ENCODE assay signal across 29 cellular contexts in genomic region chrX:28717864-28718263, GRCh38.
"Had no signal": no experiment of that assay in that cellular context is flagged by ENCODE, and none has a peak within 500 bp of the region (broad histone marks: within the 10 kb centered on the region; RNA-seq: fewer than 3 reads in every experiment).

No MANE protein-coding gene starts in this region.

- H3K27ac ChIP-seq: ascending aorta, body of pancreas, brain microvascular endothelial cell, breast epithelium, VCaP had no signal

- DNase-seq: activated B cell treated with CpG ODN at 0.5 μM for 24 hours; activated CD4-positive, alpha-beta memory T cell treated with anti-CD3 and anti-CD28 coated beads for 36 hours; activated CD4-positive, alpha-beta T cell treated with anti-CD3 and anti-CD28 coated beads for 4 hours; activated CD4-positive, alpha-beta T cell treated with anti-CD3 and anti-CD28 coated beads, Interleukin-2, amount 10 ng/mL, durations not matched to agents 24 days and 14 days; activated CD4-positive, alpha-beta T cell treated with anti-CD3 and anti-CD28 coated beads, Interleukin-2, amount 50 U/mL, for 1 hour; activated CD4-positive, alpha-beta T cell treated with anti-CD3 and anti-CD28 coated beads, Interleukin-2, amount 50 U/mL, for 4 hours; activated CD4-positive, CD25-positive, alpha-beta regulatory T cell treated with anti-CD3 and anti-CD28 coated beads, Interleukin-2, amount 50 U/mL, for 72 hours; activated CD8-positive, alpha-beta memory T cell treated with anti-CD3 and anti-CD28 coated beads, Interleukin-2, amount 50 U/mL, for 48 hours; activated CD8-positive, alpha-beta T cell treated with anti-CD3 and anti-CD28 coated beads for 36 hours; activated effector memory CD4-positive, alpha-beta T cell treated with Interleukin-2 at 50 U/mL for 16 hours; activated gamma-delta T cell; activated naive CD4-positive, alpha-beta T cell treated with anti-CD3 and anti-CD28 coated beads, Interleukin-2, amount 10 ng/mL, durations not matched to agents 7 days and 5 days; activated naive CD4-positive, alpha-beta T cell treated with Interleukin-2 at 50 U/mL for 16 hours; activated naive CD8-positive, alpha-beta T cell treated with anti-CD3 and anti-CD28 coated beads, Interleukin-2, amount 10 ng/mL, durations not matched to agents 7 days and 5 days; activated naive CD8-positive, alpha-beta T cell treated with anti-CD3 and anti-CD28 coated beads, Interleukin-2, amount 50 U/mL, for 24 hours; activated T-cell treated with anti-CD3 and anti-CD28 coated beads, Interleukin-2, amount 50 U/mL, for 24 hours; activated T-cell treated with anti-CD3 and anti-CD28 coated beads, Interleukin-2, amount 50 U/mL, for 48 hours; amygdala; anterior cingulate cortex; body of pancreas; brain microvascular endothelial cell; central memory CD4-positive, alpha-beta T cell; T-helper 1 cell; T-helper 2 cell; T-helper 9 cell had no signal

- H3K27me3 ChIP-seq: ascending aorta, body of pancreas, brain microvascular endothelial cell, breast epithelium had no signal

- FAIRE-seq: TTC549 had no signal

- H3K36me3 ChIP-seq: ascending aorta, brain microvascular endothelial cell, breast epithelium had no signal

- ATAC-seq: activated CD8-positive, alpha-beta T cell treated with anti-CD3 and anti-CD28 coated beads for 36 hours; activated naive CD8-positive, alpha-beta T cell treated with anti-CD3 and anti-CD28 coated beads, Interleukin-2, amount 50 U/mL, for 24 hours; body of pancreas had no signal

- H3K4me1 ChIP-seq: ascending aorta, body of pancreas, breast epithelium had no signal

- H3K4me3 ChIP-seq: ascending aorta, body of pancreas, breast epithelium had no signal

- H3K9me3 ChIP-seq: ascending aorta, body of pancreas had no signal
